12 cellular contexts compared by ENCODE assay signal in the genomic region with DNA sequence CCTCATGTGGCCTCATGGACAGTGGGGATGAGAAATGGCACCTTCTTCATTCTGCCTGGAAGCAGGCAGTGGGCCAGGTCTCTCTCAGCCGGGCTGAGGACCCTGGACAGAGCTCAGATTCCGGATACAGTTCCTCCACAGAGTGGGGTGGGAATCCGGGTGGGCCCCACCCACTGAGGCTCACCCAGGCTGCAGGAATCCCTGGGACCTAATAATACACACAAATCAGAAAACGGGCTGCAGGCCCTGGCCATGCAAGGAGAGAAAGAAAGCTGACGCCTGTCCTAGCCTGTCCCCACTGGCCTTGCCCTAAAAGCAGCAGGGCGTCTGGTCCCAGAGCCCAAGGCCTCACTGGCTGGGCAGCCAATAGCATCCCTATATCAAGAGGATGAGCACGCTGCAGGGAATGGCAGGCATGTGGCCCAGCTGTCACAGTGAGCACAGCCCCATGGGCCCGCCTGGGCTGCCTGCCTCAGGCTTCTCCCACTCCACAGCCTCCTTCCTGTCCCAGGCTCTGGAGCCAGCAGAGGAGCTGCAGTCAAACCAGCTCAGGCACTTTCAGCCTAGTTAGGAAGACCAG. TPM values are rescaled to one million over a fixed set of nuclear protein-coding genes. Genes with fewer than 3 reads are reported as not detected.
DNase-seq lines count a peak whose midpoint lies in the region; ATAC-seq, FAIRE-seq and TF ChIP-seq lines count a peak whose summit lies in the region.
"Had no signal": no experiment of that assay in that cellular context is flagged by ENCODE, and none has a peak within 500 bp of the region (broad histone marks: within the 10 kb centered on the region; RNA-seq: fewer than 3 reads in every experiment).

No MANE protein-coding gene starts in this region.

- no peak overlapping the region for H2AFZ ChIP-seq in HepG2 (ENCODE audit: low read length)

- no peaks in the 10 kb centered on the region for H3K9me3 ChIP-seq in HepG2 (ENCODE audit: low read length)
- no peaks in the 10 kb centered on the region for H3K9me3 ChIP-seq in right lobe of liver
- H3K9me3 ChIP-seq: sigmoid colon had no signal

- FAIRE-seq in HepG2 (lab: Jason Lieb, UNC) = no peak
- FAIRE-seq: frontal cortex had no signal

- DNase-seq in HepG2 (ENCODE audit: low spot score) = peak; percentile 55
- DNase-seq in right lobe of liver = no peak
- peak; percentile 23 for DNase-seq in astrocyte of the hippocampus (ENCODE audit: low read depth, low spot score)
- peak; percentile 74 for DNase-seq in hepatic stellate cell (ENCODE audit: low spot score)
- no peak for DNase-seq in activated CD8-positive, alpha-beta memory T cell treated with anti-CD3 and anti-CD28 coated beads for 24 hours
- DNase-seq in effector CD8-positive, alpha-beta T cell (lab: John Stamatoyannopoulos, UW) = no peak
- no peak for DNase-seq in CD1c-positive myeloid dendritic cell (ENCODE audit: extremely low spot score)
- DNase-seq: activated T-cell treated with anti-CD3 and anti-CD28 coated beads, Interleukin-2, amount 50 U/mL, for 72 hours; cerebellar nuclear complex; sigmoid colon had no signal

- no peak for TF ChIP-seq CTCF in HepG2 (CRISPR knock-in tag; IDR thresholded peaks at IDR 0.05)
- TF ChIP-seq CTCF in right lobe of liver (IDR thresholded peaks at IDR 0.05) = no peak

- in situ Hi-C loops in HepG2 (cut with HindIII; ENCODE audit: extremely low pct_ligation_motif_present, low pct_unique_long_range_greater_than_20kb) = no loop called here

- intact Hi-C loops in HepG2 (cut with micrococcal nuclease; ENCODE audit: unreplicated experiment) (loop anchor here (5.0 kb wide), 1 partner anchor 66 kb away; a partner anchor contains a TSS), right lobe of liver (cut with DNase I) (no loop called here)

- BruUV-seq in HepG2 (replicated peaks; lab: Mats Ljungman, UMichigan) = no TSS peak

- H3K27ac ChIP-seq in HepG2 (ENCODE audit: extremely low read length, insufficient read depth, low read length) (no peak overlapping the region), right lobe of liver (no peak overlapping the region)
- H3K27ac ChIP-seq: sigmoid colon had no signal

- no peak for TF ChIP-seq RAD21 in HepG2 (CRISPR knock-in tag; IDR thresholded peaks at IDR 0.05)

- CTCF ChIA-PET in HepG2 (lab: Yijun Ruan, JAX; ENCODE audit: low intra/inter-chr PET ratio, low total read pairs) = no interaction called here

- H3K27me3 ChIP-seq in HepG2 (ENCODE audit: control insufficient read depth in 1 of 2, insufficient read depth in 2 of 2, low read length in 2 of 2) (peaks cover 2 to 8% of the 10 kb centered on the region in 2 experiments; a peak in 3 of 5 replicates), right lobe of liver (peaks cover 6 to 9% of the 10 kb centered on the region in 2 donors)

- H3K4me3 ChIP-seq in HepG2 (replicated peaks in 1 of 3; ENCODE audit: insufficient read depth in 1 of 3, low read depth in 2 of 3, low read length in 3 of 3) = peak overlapping the region in 1 of 3 experiments; percentile 64; a peak in 1 of 6 replicates
- no peak overlapping the region for H3K4me3 ChIP-seq in right lobe of liver

- H3K9ac ChIP-seq in HepG2 (ENCODE audit: insufficient read depth, low read depth, low read length) = no peak overlapping the region

- H3K79me2 ChIP-seq in HepG2 (ENCODE audit: insufficient read depth, low read length) = no peaks in the 10 kb centered on the region

- ATAC-seq in HepG2 = peak; percentile 66
- ATAC-seq in right lobe of liver = no peak
- no peak for ATAC-seq in HG02884 (IDR thresholded peaks at IDR 0.05; ENCODE audit: unreplicated experiment)

- H4K20me1 ChIP-seq in HepG2 (ENCODE audit: insufficient read depth, low read length) = no peaks in the 10 kb centered on the region

- no peaks in the 10 kb centered on the region for H3K36me3 ChIP-seq in HepG2 (replicated peaks in 1 of 2; ENCODE audit: control insufficient read depth in 1 of 2, insufficient read depth in 2 of 2, low read length in 2 of 2)
- H3K36me3 ChIP-seq in right lobe of liver = no peaks in the 10 kb centered on the region
- H3K36me3 ChIP-seq: sigmoid colon had no signal

- H3K4me2 ChIP-seq in HepG2 (ENCODE audit: low read depth, low read length) = peak overlapping the region; percentile 88

- peaks cover 70% of the 10 kb centered on the region for H3K4me1 ChIP-seq in HepG2 (ENCODE audit: insufficient read depth, low read length)
- H3K4me1 ChIP-seq in right lobe of liver = peaks cover 0 to 8% (median 0%) of the 10 kb centered on the region in 4 donors

- TF ChIP-seq POLR2A in HepG2 (IDR thresholded peaks at IDR 0.05; ENCODE audit: insufficient read depth in 1 of 2, low read depth in 2 of 2, low read length in 2 of 2) (no peak), right lobe of liver (IDR thresholded peaks at IDR 0.05) (no peak)

- WGBS in HepG2 (ENCODE audit: low lambda C conversion rate) = 33% methylated on average over 1 of the region's 8 CpGs
- no CpG with 5 or more reads among the region's 8 CpGs for WGBS in right lobe of liver (ENCODE audit: insufficient coverage, low coverage, low lambda C conversion rate, missing lambda C conversion rate)

- TF ChIP-seq EP300 in HepG2 (IDR thresholded peaks at IDR 0.05; ENCODE audit: low read depth in 2 of 2, low read length in 2 of 2) (no peak), HepG2 (CRISPR knock-in tag; IDR thresholded peaks at IDR 0.05; ENCODE audit: borderline replicate concordance) (no peak)

- POLR2A ChIA-PET in HepG2 (lab: Yijun Ruan, JAX) = interaction anchor here (0.5 to 2.0 kb wide), 3 partner anchors 12 to 745 kb away, joined by 3 to 6 read pairs (median 5); a partner anchor contains a TSS

TF ChIP-seq in HepG2, 621 proteins besides CTCF, POLR2A, EP300 and RAD21 (continues in another document):
- TF ChIP-seq ZFY (CRISPR knock-in tag; IDR thresholded peaks at IDR 0.05) (peak; percentile 53; the same call in 1 of the 2 replicates), FOSL2 (CRISPR knock-in tag; IDR thresholded peaks at IDR 0.05) (0 out of 2 replicates have a peak, but pooled peaks have one; percentile 22), ZNF180 (CRISPR knock-in tag; IDR thresholded peaks at IDR 0.05; ENCODE audit: borderline replicate concordance, low read depth) (no peak), NRL (CRISPR knock-in tag; IDR thresholded peaks at IDR 0.05; ENCODE audit: borderline replicate concordance) (0 out of 2 replicates have a peak, but pooled peaks have one; percentile 36), HHEX (CRISPR knock-in tag; IDR thresholded peaks at IDR 0.05) (no peak), ZNF296 (CRISPR knock-in tag; conservative IDR thresholded peaks at IDR 0.05) (0 out of 2 replicates have a peak, but pooled peaks have one; percentile 53), MYC (CRISPR knock-in tag; IDR thresholded peaks at IDR 0.05; ENCODE audit: borderline replicate concordance) (peak; percentile 32; the same call in 1 of the 2 replicates)
- TF ChIP-seq, protein P1, sequence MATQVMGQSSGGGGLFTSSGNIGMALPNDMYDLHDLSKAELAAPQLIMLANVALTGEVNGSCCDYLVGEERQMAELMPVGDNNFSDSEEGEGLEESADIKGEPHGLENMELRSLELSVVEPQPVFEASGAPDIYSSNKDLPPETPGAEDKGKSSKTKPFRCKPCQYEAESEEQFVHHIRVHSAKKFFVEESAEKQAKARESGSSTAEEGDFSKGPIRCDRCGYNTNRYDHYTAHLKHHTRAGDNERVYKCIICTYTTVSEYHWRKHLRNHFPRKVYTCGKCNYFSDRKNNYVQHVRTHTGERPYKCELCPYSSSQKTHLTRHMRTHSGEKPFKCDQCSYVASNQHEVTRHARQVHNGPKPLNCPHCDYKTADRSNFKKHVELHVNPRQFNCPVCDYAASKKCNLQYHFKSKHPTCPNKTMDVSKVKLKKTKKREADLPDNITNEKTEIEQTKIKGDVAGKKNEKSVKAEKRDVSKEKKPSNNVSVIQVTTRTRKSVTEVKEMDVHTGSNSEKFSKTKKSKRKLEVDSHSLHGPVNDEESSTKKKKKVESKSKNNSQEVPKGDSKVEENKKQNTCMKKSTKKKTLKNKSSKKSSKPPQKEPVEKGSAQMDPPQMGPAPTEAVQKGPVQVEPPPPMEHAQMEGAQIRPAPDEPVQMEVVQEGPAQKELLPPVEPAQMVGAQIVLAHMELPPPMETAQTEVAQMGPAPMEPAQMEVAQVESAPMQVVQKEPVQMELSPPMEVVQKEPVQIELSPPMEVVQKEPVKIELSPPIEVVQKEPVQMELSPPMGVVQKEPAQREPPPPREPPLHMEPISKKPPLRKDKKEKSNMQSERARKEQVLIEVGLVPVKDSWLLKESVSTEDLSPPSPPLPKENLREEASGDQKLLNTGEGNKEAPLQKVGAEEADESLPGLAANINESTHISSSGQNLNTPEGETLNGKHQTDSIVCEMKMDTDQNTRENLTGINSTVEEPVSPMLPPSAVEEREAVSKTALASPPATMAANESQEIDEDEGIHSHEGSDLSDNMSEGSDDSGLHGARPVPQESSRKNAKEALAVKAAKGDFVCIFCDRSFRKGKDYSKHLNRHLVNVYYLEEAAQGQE (IDR thresholded peaks at IDR 0.05; ENCODE audit: borderline replicate concordance in 1 of 2, low read depth in 1 of 2, low read length in 2 of 2) = peak; percentile 51 to 91

RNA-seq across cellular contexts. Expression of a gene that starts 25.3 kb away (rescaled TPM):
- 5.2 and 5.9 TPM in 2 replicates for total RNA-seq in HepG2 (2016; rRNA removed; fragmentation: Illumina TruSeq; extraction: Trizol)
- total RNA-seq in HepG2 (2016; cell fraction: cytosol; rRNA removed; fragmentation: Illumina TruSeq; extraction: Trizol; ENCODE audit: low read depth) = 5.1 and 5.2 TPM in 2 replicates
- total RNA-seq in HepG2 (2016; cell fraction: insoluble cytoplasmic fraction; rRNA removed; fragmentation: Illumina TruSeq; extraction: Trizol) = 5.5 TPM in 2 replicates
- 5.3 and 6.0 TPM in 2 replicates for total RNA-seq in HepG2 (2016; cell fraction: membrane; rRNA removed; fragmentation: Illumina TruSeq; extraction: Trizol)
- total RNA-seq in HepG2 (2016; cell fraction: nucleus; rRNA removed; fragmentation: Illumina TruSeq; extraction: Trizol) = 3.9 and 5.9 TPM in 2 replicates
- 1.4 and 3.0 TPM in 2 replicates for polyA plus RNA-seq in HepG2 (2011; rRNA removed)
- 1.6 and 1.8 TPM in 2 replicates for polyA plus RNA-seq in HepG2 (2011; cell fraction: cytosol; rRNA removed)
- polyA plus RNA-seq in HepG2 (2011; cell fraction: nucleus; rRNA removed) = 3.8 and 5.9 TPM in 2 replicates
- polyA plus RNA-seq in HepG2 (2012) = 0.86 and 1.1 TPM in 2 replicates
- 11.4 and 12.1 TPM in 2 replicates for polyA plus RNA-seq in HepG2 (2016; cell fraction: cytosol; fragmentation: Illumina TruSeq; extraction: Trizol; ENCODE audit: low read depth)
- polyA plus RNA-seq in HepG2 (2016; cell fraction: insoluble cytoplasmic fraction; fragmentation: Illumina TruSeq; extraction: Trizol; ENCODE audit: low read depth) = 11.6 and 13.4 TPM in 2 replicates
- polyA plus RNA-seq in HepG2 (2016; cell fraction: membrane; fragmentation: Illumina TruSeq; extraction: Trizol; ENCODE audit: low read depth) = 11.0 and 11.7 TPM in 2 replicates
- polyA plus RNA-seq in HepG2 (2016; cell fraction: nucleus; fragmentation: Illumina TruSeq; extraction: Trizol; ENCODE audit: insufficient read depth, low read depth) = 15.3 and 15.9 TPM in 2 replicates
- 1.9 TPM in 1 of 2 replicates, not detected in the other for polyA minus RNA-seq in HepG2 (2011; rRNA and poly(A)+ RNA removed; ENCODE audit: low replicate concordance)
- polyA minus RNA-seq in HepG2 (2011; cell fraction: cytosol; rRNA and poly(A)+ RNA removed) = 0.79 and 3.4 TPM in 2 replicates
- polyA minus RNA-seq in HepG2 (2011; cell fraction: nucleus; rRNA and poly(A)+ RNA removed) = 0.39 and 0.99 TPM in 2 replicates
- total RNA-seq in right lobe of liver = 10 to 100 TPM in 1 of 6 experiments, 1 to 10 TPM in 4, not detected in 1; 1.1 to 14.2 (median 1.3) TPM
- total RNA-seq: activated T-cell treated with anti-CD3 and anti-CD28 coated beads, Interleukin-2, amount 50 U/mL, for 72 hours had no signal

Comparison
In these comparisons a context has a peak if more than half of its experiments do, and no peak if none do; other contexts are left out.
1. DNase-seq: peak in HepG2 (single experiment), astrocyte of the hippocampus (single experiment) and hepatic stellate cell (single experiment); none in right lobe of liver (0 of 3), activated CD8-positive, alpha-beta memory T cell treated with anti-CD3 and anti-CD28 coated beads for 24 hours (single experiment), effector CD8-positive, alpha-beta T cell (single experiment) and CD1c-positive myeloid dendritic cell (single experiment).